ENCODE assay signal across 8 cellular contexts in genomic region chr10:45727421-45727965, GRCh38. TPM values are rescaled to one million over a fixed set of nuclear protein-coding genes. Genes with fewer than 3 reads are reported as not detected.
DNase-seq lines count a peak whose midpoint lies in the region; ATAC-seq and TF ChIP-seq lines count a peak whose summit lies in the region.
"Not testable (repeated sequence)": the region's sequence is repeated elsewhere in the genome, so short reads cannot be mapped to it uniquely, and the experiment has no call there.

No MANE protein-coding gene starts in this region.

- peaks cover 0 to 15% (median 0%) of the 10 kb centered on the region in 12 donors for H3K4me1 ChIP-seq in heart left ventricle
- not testable (repeated sequence) for H3K4me1 ChIP-seq in thyroid gland

- H3K4me3 ChIP-seq in GM12875 (ENCODE audit: low read depth, low read length) (peak overlapping the region; percentile 81), SU-DHL-6 (ENCODE audit: insufficient read depth, low read length, poor library complexity, severe bottlenecking) (peak overlapping the region; percentile 69), heart left ventricle (peak overlapping the region; percentile 63 to 99 (median 82)), thyroid gland (replicated peaks in 1 of 3) (peak overlapping the region; percentile 48 to 94 (median 66))

- TF ChIP-seq POLR2A in heart left ventricle (IDR thresholded peaks at IDR 0.05); thyroid gland (IDR thresholded peaks at IDR 0.05): not testable (repeated sequence)

- H3K4me3 Mint-ChIP-seq in brain (peak overlapping the region; percentile 83 to 89 (median 88)), nephron (peak overlapping the region; percentile 86 to 89 (median 89))

- not testable (repeated sequence) for H3K27ac Mint-ChIP-seq in brain
- H3K27ac Mint-ChIP-seq in nephron = peak overlapping the region in 1 of 3 experiments; percentile 68

- H3K9me2 ChIP-seq in SU-DHL-6 (replicated peaks; ENCODE audit: insufficient read depth, low read length) = not testable (repeated sequence)

- WGBS in heart left ventricle, 4 donors = 2 to 10% (median 3%) methylated on average over 3 to 31 of the region's 45 CpGs
- 14 to 26% methylated on average over 2 to 4 of the region's 45 CpGs for WGBS in thyroid gland, 2 donors

- intact Hi-C loops in heart left ventricle (cut with DNase I) = loop anchor here in 1 of 10 donors (10.0 kb wide), 1 partner anchor 263 kb away; no protein-coding TSS in a partner anchor
- intact Hi-C loops in thyroid gland (cut with DNase I) = not testable (repeated sequence)

- not testable (repeated sequence) for H3K36me3 ChIP-seq in SU-DHL-6 (ENCODE audit: low read length); thyroid gland
- peaks cover 0 to 16% (median 9%) of the 10 kb centered on the region in 9 donors for H3K36me3 ChIP-seq in heart left ventricle

- not testable (repeated sequence) for H2AFZ ChIP-seq in SU-DHL-6 (ENCODE audit: low read depth, low read length, severe bottlenecking)

- H3K9me3 ChIP-seq in SU-DHL-6 (ENCODE audit: insufficient read depth, low read length); heart left ventricle; thyroid gland: not testable (repeated sequence)

- TF ChIP-seq CTCF in GM12875 (IDR thresholded peaks at IDR 0.05; ENCODE audit: borderline replicate concordance, insufficient read depth, low read depth, low read length); SU-DHL-6 (IDR thresholded peaks at IDR 0.05; ENCODE audit: insufficient read depth, low read length, poor library complexity, severe bottlenecking); brain (conservative IDR thresholded peaks at IDR 0.05); heart left ventricle (IDR thresholded peaks at IDR 0.05); nephron (IDR thresholded peaks at IDR 0.05; ENCODE audit: unreplicated experiment in 3 of 3); thyroid gland (IDR thresholded peaks at IDR 0.05): not testable (repeated sequence)

- not testable (repeated sequence) for H3K27me3 ChIP-seq in SU-DHL-6 (ENCODE audit: low read length); heart left ventricle; thyroid gland

- H3K27ac ChIP-seq in SU-DHL-6 (ENCODE audit: low read depth, low read length) = not testable (repeated sequence)
- H3K27ac ChIP-seq in heart left ventricle (peak overlapping the region; percentile 47 to 91 (median 78)), thyroid gland (peak overlapping the region; percentile 69 to 78 (median 69))

- H3K27me3 Mint-ChIP-seq in brain; nephron (ENCODE audit: low read depth): not testable (repeated sequence)

- ATAC-seq in GM21723 (IDR thresholded peaks at IDR 0.05; ENCODE audit: unreplicated experiment) (peak; percentile 63), HG03280 (IDR thresholded peaks at IDR 0.05; ENCODE audit: unreplicated experiment) (peak; percentile 46), heart left ventricle (peak; percentile 6 to 85 (median 62))

- H3K4me2 ChIP-seq in SU-DHL-6 (ENCODE audit: low read depth, low read length, poor library complexity, severe bottlenecking) = peak overlapping the region; percentile 52

- not testable (repeated sequence) for H3K79me2 ChIP-seq in SU-DHL-6 (ENCODE audit: insufficient read depth, low read length)

- not testable (repeated sequence) for H3F3A ChIP-seq in SU-DHL-6 (ENCODE audit: insufficient read depth)

- not testable (repeated sequence) for H3K9me3 Mint-ChIP-seq in brain, nephron

- not testable (repeated sequence) for H4K20me1 ChIP-seq in SU-DHL-6 (ENCODE audit: low read depth, low read length)

- peaks cover 12% of the 10 kb centered on the region for H3K4me1 Mint-ChIP-seq in brain
- not testable (repeated sequence) for H3K4me1 Mint-ChIP-seq in nephron

- peak overlapping the region; percentile 64 for H3K9ac ChIP-seq in SU-DHL-6 (ENCODE audit: low read length)

- not testable (repeated sequence) for H3K36me3 Mint-ChIP-seq in brain; nephron (ENCODE audit: low read depth)

- not testable (repeated sequence) for DNase-seq in heart left ventricle
- DNase-seq in thyroid gland = peak in 1 of 2 donors; percentile 5

RNA-seq across cellular contexts. Expression of gene WASHC2C, which starts 0.4 kb away (rescaled TPM):
- polyA plus RNA-seq in brain (ENCODE audit: insufficient read depth, low read depth, low replicate concordance) (20.3 TPM), heart left ventricle (10 to 100 TPM; 10.2 to 15.3 TPM)
- total RNA-seq in heart left ventricle (10 to 100 TPM; 20.1 to 36.5 (median 23.6) TPM), thyroid gland (10 to 100 TPM; 32.2 to 49.7 (median 39.9) TPM)

RNA-seq across cellular contexts. Expression of gene ZFAND4, which starts 54.9 kb away (rescaled TPM):
- 2.2 TPM for polyA plus RNA-seq in brain (ENCODE audit: insufficient read depth, low read depth, low replicate concordance)
- 10 to 100 TPM in 6 of 9 donors, 1 to 10 TPM in 3; 6.3 to 15.5 (median 10.5) TPM for total RNA-seq in heart left ventricle
- polyA plus RNA-seq in heart left ventricle = 1 to 10 TPM; 3.4 to 5.0 TPM
- 10 to 100 TPM; 43.2 to 52.0 (median 49.9) TPM for total RNA-seq in thyroid gland
